21 cellular contexts compared by ENCODE assay signal in the genomic region with DNA sequence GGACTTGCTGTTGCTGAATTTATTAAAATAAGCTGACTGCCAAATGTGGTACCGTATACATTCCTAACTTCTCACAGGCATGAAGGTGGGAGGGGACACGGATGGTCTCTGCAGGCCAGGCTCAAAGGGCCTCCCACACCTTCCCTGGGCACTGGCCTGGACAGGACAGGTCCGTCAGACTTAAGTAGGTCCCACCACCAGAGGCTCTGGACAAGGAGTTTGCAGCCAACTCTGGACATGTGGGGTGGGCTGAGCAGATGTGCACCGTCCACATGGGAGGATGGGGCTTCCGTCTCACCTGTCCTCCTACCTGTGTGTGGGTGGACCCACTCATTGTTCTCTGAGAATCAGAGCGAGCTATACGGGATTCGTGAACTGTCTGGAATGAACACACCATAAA. TPM values are rescaled to one million over a fixed set of nuclear protein-coding genes. Genes with fewer than 3 reads are reported as not detected.
DNase-seq lines count a peak whose midpoint lies in the region; ATAC-seq, FAIRE-seq and TF ChIP-seq lines count a peak whose summit lies in the region.
"Had no signal": no experiment of that assay in that cellular context is flagged by ENCODE, and none has a peak within 500 bp of the region (broad histone marks: within the 10 kb centered on the region; RNA-seq: fewer than 3 reads in every experiment).

No MANE protein-coding gene starts in this region.

- BruUV-seq in HepG2 (replicated peaks; lab: Mats Ljungman, UMichigan), result no TSS peak
- no TSS peak for BruUV-seq in GM12878 (replicated peaks; lab: Mats Ljungman, UMichigan)

- H3K9me2 ChIP-seq in MM.1S (replicated peaks; ENCODE audit: insufficient read depth, low read length), result no peaks in the 10 kb centered on the region

- RAD21 ChIA-PET in GM12878 (lab: Charles Lee; ENCODE audit: unreplicated experiment), result interaction anchor here (0.9 to 2.0 kb wide), 3 partner anchors 30 to 316 kb away, joined by 3 to 10 read pairs (median 4); no protein-coding TSS in a partner anchor

- TF ChIP-seq EP300 in HepG2 (IDR thresholded peaks at IDR 0.05; ENCODE audit: low read depth in 2 of 2, low read length in 2 of 2) (no peak), HepG2 (CRISPR knock-in tag; IDR thresholded peaks at IDR 0.05; ENCODE audit: borderline replicate concordance) (no peak), GM12878 (IDR thresholded peaks at IDR 0.05; ENCODE audit: borderline replicate concordance in 1 of 2, control insufficient read depth in 1 of 2, low read depth in 2 of 2, low read length in 2 of 2) (no peak)

- no peaks in the 10 kb centered on the region; the same call in 1 of the 2 replicates for H4K20me1 ChIP-seq in HepG2 (ENCODE audit: insufficient read depth, low read length)
- peaks cover 8% of the 10 kb centered on the region; the same call in 1 of the 2 replicates for H4K20me1 ChIP-seq in GM12878 (ENCODE audit: control insufficient read depth, insufficient read depth)
- peaks cover 10% of the 10 kb centered on the region for H4K20me1 ChIP-seq in osteoblast (ENCODE audit: insufficient read depth, low read length)
- H4K20me1 ChIP-seq in MM.1S (ENCODE audit: insufficient read depth, low read length), result peaks cover 33% of the 10 kb centered on the region

- H3K4me2 ChIP-seq in HepG2 (ENCODE audit: low read depth, low read length), result no peak overlapping the region
- no peak overlapping the region for H3K4me2 ChIP-seq in GM12878 (ENCODE audit: control insufficient read depth, insufficient read depth)
- H3K4me2 ChIP-seq in osteoblast (ENCODE audit: insufficient read depth, low read length), result no peak overlapping the region
- H3K4me2 ChIP-seq in MM.1S (ENCODE audit: low read depth, low read length), result no peak overlapping the region

- in situ Hi-C loops in HepG2 (cut with HindIII; ENCODE audit: extremely low pct_ligation_motif_present, low pct_unique_long_range_greater_than_20kb), result loop anchor here (5.0 to 25.0 kb wide), 3 partner anchors 318 to 628 kb away; a partner anchor contains a TSS
- in situ Hi-C loops in GM12878 (cut with MboI), result loop anchor here (5.0 to 10.0 kb wide), 2 partner anchors 363 to 625 kb away; no protein-coding TSS in a partner anchor

- SMC1A ChIA-PET in GM12878 (lab: Charles Lee; ENCODE audit: uncharacterized antibody, unreplicated experiment), result interaction anchor here (0.8 to 2.7 kb wide), 4 partner anchors 30 to 366 kb away, joined by 3 to 11 read pairs (median 6); no protein-coding TSS in a partner anchor

- intact Hi-C loops in HepG2 (cut with micrococcal nuclease; ENCODE audit: unreplicated experiment) (loop anchor here (5.0 kb wide), 1 partner anchor 298 kb away; no protein-coding TSS in a partner anchor), right lobe of liver (cut with DNase I) (loop anchor here (5.0 to 10.0 kb wide), 4 partner anchors 225 to 388 kb away; a partner anchor contains a TSS), GM12878 (cut with micrococcal nuclease; ENCODE audit: unreplicated experiment) (loop anchor here (10.0 kb wide), 1 partner anchor 625 kb away; no protein-coding TSS in a partner anchor)

- CTCF ChIA-PET in HepG2 (lab: Yijun Ruan, JAX; ENCODE audit: low intra/inter-chr PET ratio, low total read pairs) (no interaction called here), GM12878 (lab: Yijun Ruan, JAX) (interaction anchor here (0.6 to 9.1 kb wide), 6 partner anchors 30 to 369 kb away, joined by 3 to 109 read pairs (median 9); no protein-coding TSS in a partner anchor)

- DNase-seq in HepG2 (ENCODE audit: low spot score) (no peak), right lobe of liver (no peak), GM12878 (ENCODE audit: low read depth, low spot score) (no peak), osteoblast (ENCODE audit: insufficient read length, low spot score, missing footprints) (peak; percentile 46), SHP77 treated with DMSO at 0.1 percent for 48 hours (lab: John Stamatoyannopoulos, UW) (no peak), MM.1S (no peak)
- no peak for DNase-seq in effector CD8-positive, alpha-beta T cell (lab: John Stamatoyannopoulos, UW)
- DNase-seq: CD4-positive, CD25-positive, alpha-beta regulatory T cell; DMS 273 treated with DMSO at 0.1 percent for 48 hours; GOT3; IMR-90; NCI-H1694; NCI-H2081; NCI-H2171; NCI-H524 treated with DMSO at 0.1 percent for 48 hours; OCI-M1; SHP77; SW 1271 had no signal

- TF ChIP-seq CTCF in HepG2 (CRISPR knock-in tag; IDR thresholded peaks at IDR 0.05) (no peak), right lobe of liver (IDR thresholded peaks at IDR 0.05) (no peak), GM12878 (IDR thresholded peaks at IDR 0.05 in 2 of 3, conservative IDR thresholded peaks at IDR 0.05 in 1 of 3; ENCODE audit: control insufficient read depth in 2 of 3, extremely low read depth in 1 of 3, insufficient read depth in 1 of 3, low read depth in 3 of 3, low read length in 3 of 3) (no peak), osteoblast (IDR thresholded peaks at IDR 0.05; ENCODE audit: extremely low read depth, low read depth, low read length) (no peak), MM.1S (IDR thresholded peaks at IDR 0.05; ENCODE audit: low read length) (no peak)

- H3K9ac ChIP-seq in HepG2 (ENCODE audit: insufficient read depth, low read depth, low read length) (no peak overlapping the region), GM12878 (ENCODE audit: control insufficient read depth, insufficient read depth, low read length) (no peak overlapping the region), MM.1S (ENCODE audit: low read length) (no peak overlapping the region)

- H3K27me3 ChIP-seq in HepG2 (ENCODE audit: control insufficient read depth in 1 of 2, insufficient read depth in 2 of 2, low read length in 2 of 2) (peaks cover 4 to 20% of the 10 kb centered on the region in 2 experiments), right lobe of liver (no peaks in the 10 kb centered on the region), GM12878 (replicated peaks in 1 of 2; ENCODE audit: control insufficient read depth in 2 of 2, insufficient read depth in 2 of 2, low read length in 1 of 2) (no peaks in the 10 kb centered on the region), osteoblast (ENCODE audit: insufficient read depth, low read length) (no peaks in the 10 kb centered on the region), MM.1S (replicated peaks; ENCODE audit: insufficient read depth, low read length) (no peaks in the 10 kb centered on the region)

- H3F3A ChIP-seq in MM.1S (ENCODE audit: insufficient read depth, low read length), result peaks cover 72% of the 10 kb centered on the region

- no peak for TF ChIP-seq POLR2A in HepG2 (IDR thresholded peaks at IDR 0.05; ENCODE audit: insufficient read depth in 1 of 2, low read depth in 2 of 2, low read length in 2 of 2)
- no peak for TF ChIP-seq POLR2A in right lobe of liver (IDR thresholded peaks at IDR 0.05)
- 0 out of 2 replicates have a peak, but pooled peaks have one; percentile 10 for TF ChIP-seq POLR2A in GM12878 (IDR thresholded peaks at IDR 0.05; ENCODE audit: low read depth, low read length)

- FAIRE-seq in HepG2 (lab: Jason Lieb, UNC) (no peak), GM12878 (lab: Jason Lieb, UNC) (no peak)
- FAIRE-seq: GM12892, HTR-8/SVneo had no signal

- H3K4me1 ChIP-seq in HepG2 (ENCODE audit: insufficient read depth, low read length), result peaks cover 27% of the 10 kb centered on the region
- H3K4me1 ChIP-seq in right lobe of liver, result no peaks in the 10 kb centered on the region
- H3K4me1 ChIP-seq in GM12878 (ENCODE audit: control insufficient read depth, insufficient read depth, low read length), result peaks cover 15% of the 10 kb centered on the region
- H3K4me1 ChIP-seq in osteoblast (ENCODE audit: insufficient read depth, low read length), result no peaks in the 10 kb centered on the region
- H3K4me1 ChIP-seq in MM.1S (ENCODE audit: low read length), result peaks cover 17% of the 10 kb centered on the region

- peaks cover 3% of the 10 kb centered on the region for H3K79me2 ChIP-seq in HepG2 (ENCODE audit: insufficient read depth, low read length)
- peaks cover 22% of the 10 kb centered on the region for H3K79me2 ChIP-seq in GM12878 (ENCODE audit: control insufficient read depth, insufficient read depth, low read length)
- peaks cover 13% of the 10 kb centered on the region for H3K79me2 ChIP-seq in osteoblast (ENCODE audit: insufficient read depth, low read length)
- H3K79me2 ChIP-seq in MM.1S (ENCODE audit: low read length), result peaks cover 37% of the 10 kb centered on the region

- WGBS in HepG2 (ENCODE audit: low lambda C conversion rate), result 93% methylated on average over 8 of the region's 8 CpGs
- 99% methylated on average over 7 of the region's 8 CpGs for WGBS in right lobe of liver (ENCODE audit: insufficient coverage, low coverage, low lambda C conversion rate, missing lambda C conversion rate)
- 86% methylated on average over 8 of the region's 8 CpGs for WGBS in GM12878 (ENCODE audit: insufficient coverage, insufficient replicate concordance, low lambda C conversion rate, missing lambda C conversion rate)

- no peak for TF ChIP-seq RAD21 in HepG2 (CRISPR knock-in tag; IDR thresholded peaks at IDR 0.05)
- no peak for TF ChIP-seq RAD21 in GM12878 (IDR thresholded peaks at IDR 0.05; ENCODE audit: insufficient read depth, low read depth, low read length)

- no peaks in the 10 kb centered on the region for H3K9me3 ChIP-seq in HepG2 (ENCODE audit: low read length)
- no peaks in the 10 kb centered on the region for H3K9me3 ChIP-seq in right lobe of liver
- no peaks in the 10 kb centered on the region for H3K9me3 ChIP-seq in GM12878 (replicated peaks; ENCODE audit: control insufficient read depth, insufficient read depth, low read length)
- no peaks in the 10 kb centered on the region for H3K9me3 ChIP-seq in osteoblast (ENCODE audit: low read depth, low read length)
- H3K9me3 ChIP-seq in MM.1S (replicated peaks; ENCODE audit: insufficient read depth, low read length), result no peaks in the 10 kb centered on the region

- POLR2A ChIA-PET in HepG2 (lab: Yijun Ruan, JAX), result interaction anchor here (4.8 kb wide), 1 partner anchor 8 kb away, joined by 38 read pairs; a partner anchor contains a TSS
- POLR2A ChIA-PET in GM12878 (lab: Charles Lee), result interaction anchor here (0.9 kb wide), 1 partner anchor 8 kb away, joined by 4 read pairs; a partner anchor contains a TSS

- peaks cover 28 to 58% of the 10 kb centered on the region in 2 experiments for H3K36me3 ChIP-seq in HepG2 (replicated peaks in 1 of 2; ENCODE audit: control insufficient read depth in 1 of 2, insufficient read depth in 2 of 2, low read length in 2 of 2)
- peaks cover 0 to 55% (median 23%) of the 10 kb centered on the region in 4 donors for H3K36me3 ChIP-seq in right lobe of liver
- H3K36me3 ChIP-seq in GM12878 (ENCODE audit: control insufficient read depth in 2 of 2, insufficient read depth in 2 of 2, low read length in 1 of 2), result peaks cover 24 to 40% of the 10 kb centered on the region in 2 experiments
- H3K36me3 ChIP-seq in osteoblast (ENCODE audit: insufficient read depth, low read length), result peaks cover 55% of the 10 kb centered on the region
- H3K36me3 ChIP-seq in MM.1S (replicated peaks; ENCODE audit: insufficient read depth, low read length), result peaks cover 54% of the 10 kb centered on the region

- H3K4me3 ChIP-seq in HepG2 (replicated peaks in 1 of 3; ENCODE audit: insufficient read depth in 1 of 3, low read depth in 2 of 3, low read length in 3 of 3) (no peak overlapping the region), right lobe of liver (no peak overlapping the region), GM12878 (no peak overlapping the region), osteoblast (ENCODE audit: insufficient read depth, low read length) (no peak overlapping the region), MM.1S (ENCODE audit: low read length) (no peak overlapping the region)
- H3K4me3 ChIP-seq: SK-N-MC had no signal

- no peak overlapping the region for H3K27ac ChIP-seq in HepG2 (ENCODE audit: extremely low read length, insufficient read depth, low read length)
- H3K27ac ChIP-seq in right lobe of liver, result no peak overlapping the region
- H3K27ac ChIP-seq in GM12878 (ENCODE audit: control insufficient read depth, insufficient read depth), result no peak overlapping the region
- no peak overlapping the region for H3K27ac ChIP-seq in osteoblast (ENCODE audit: low read depth, low read length)
- H3K27ac ChIP-seq in MM.1S (ENCODE audit: low read length), result no peak overlapping the region
- H3K27ac ChIP-seq: SK-N-MC had no signal

- no peak overlapping the region for H2AFZ ChIP-seq in HepG2 (ENCODE audit: low read length)
- no peak overlapping the region for H2AFZ ChIP-seq in GM12878 (ENCODE audit: control insufficient read depth, low read depth, low read length)
- no peak overlapping the region for H2AFZ ChIP-seq in osteoblast (ENCODE audit: low read length)
- no peak overlapping the region for H2AFZ ChIP-seq in MM.1S (ENCODE audit: low read length)

- ATAC-seq in HepG2, result no peak
- no peak for ATAC-seq in right lobe of liver
- ATAC-seq in GM12878, result no peak

RNA-seq across cellular contexts. Expression of a gene that starts 8.2 kb away (rescaled TPM):
- 371 and 422 TPM in 2 replicates for total RNA-seq in HepG2 (2016; rRNA removed; fragmentation: Illumina TruSeq; extraction: Trizol)
- 747 and 845 TPM in 2 replicates for total RNA-seq in HepG2 (2016; cell fraction: cytosol; rRNA removed; fragmentation: Illumina TruSeq; extraction: Trizol; ENCODE audit: low read depth)
- total RNA-seq in HepG2 (2016; cell fraction: insoluble cytoplasmic fraction; rRNA removed; fragmentation: Illumina TruSeq; extraction: Trizol), result 382 and 405 TPM in 2 replicates
- 1,179 and 1,380 TPM in 2 replicates for total RNA-seq in HepG2 (2016; cell fraction: membrane; rRNA removed; fragmentation: Illumina TruSeq; extraction: Trizol)
- 154 and 170 TPM in 2 replicates for total RNA-seq in HepG2 (2016; cell fraction: nucleus; rRNA removed; fragmentation: Illumina TruSeq; extraction: Trizol)
- 105 and 142 TPM in 2 replicates for polyA plus RNA-seq in HepG2 (2011; rRNA removed)
- 93.6 and 131 TPM in 2 replicates for polyA plus RNA-seq in HepG2 (2011; cell fraction: cytosol; rRNA removed)
- 44.5 and 56.5 TPM in 2 replicates for polyA plus RNA-seq in HepG2 (2011; cell fraction: nucleus; rRNA removed)
- 108 and 109 TPM in 2 replicates for polyA plus RNA-seq in HepG2 (2012)
- polyA plus RNA-seq in HepG2 (2016; cell fraction: cytosol; fragmentation: Illumina TruSeq; extraction: Trizol; ENCODE audit: low read depth), result 923 and 940 TPM in 2 replicates
- polyA plus RNA-seq in HepG2 (2016; cell fraction: insoluble cytoplasmic fraction; fragmentation: Illumina TruSeq; extraction: Trizol; ENCODE audit: low read depth), result 367 and 392 TPM in 2 replicates
- polyA plus RNA-seq in HepG2 (2016; cell fraction: membrane; fragmentation: Illumina TruSeq; extraction: Trizol; ENCODE audit: low read depth), result 1,008 and 1,080 TPM in 2 replicates
- polyA plus RNA-seq in HepG2 (2016; cell fraction: nucleus; fragmentation: Illumina TruSeq; extraction: Trizol; ENCODE audit: insufficient read depth, low read depth), result 235 and 237 TPM in 2 replicates
- 64.0 and 223 TPM in 2 replicates for polyA minus RNA-seq in HepG2 (2011; rRNA and poly(A)+ RNA removed; ENCODE audit: low replicate concordance)
- 53.3 and 58.5 TPM in 2 replicates for polyA minus RNA-seq in HepG2 (2011; cell fraction: cytosol; rRNA and poly(A)+ RNA removed)
- 32.7 and 35.2 TPM in 2 replicates for polyA minus RNA-seq in HepG2 (2011; cell fraction: nucleus; rRNA and poly(A)+ RNA removed)
- total RNA-seq in right lobe of liver, result 100 to 1,000 TPM in 2 of 6 experiments, 10 to 100 TPM in 4; 14.4 to 197 (median 28.6) TPM
- 30.2 and 35.3 TPM in 2 replicates for total RNA-seq in GM12878 (2013; cell fraction: nucleolus; rRNA removed)
- 314 and 385 TPM in 2 replicates for total RNA-seq in GM12878 (2014; rRNA removed)
- 393 and 419 TPM in 2 replicates for total RNA-seq in GM12878 (2014; rRNA removed; fragmentation: Illumina TruSeq; extraction: Trizol)
- total RNA-seq in GM12878 (2021), result 281 and 308 TPM in 2 replicates
- polyA plus RNA-seq in GM12878 (2011; ENCODE audit: low read depth), result 143 TPM
- 441 and 462 TPM in 2 replicates for polyA plus RNA-seq in GM12878 (2011; rRNA removed)
- polyA plus RNA-seq in GM12878 (2011; cell fraction: cytosol; rRNA removed), result 272 and 313 TPM in 2 replicates
- 176 and 243 TPM in 2 replicates for polyA plus RNA-seq in GM12878 (2011; cell fraction: nucleus; rRNA removed)
- polyA plus RNA-seq in GM12878 (2012), result 145 and 165 TPM in 2 replicates
- 423 and 510 TPM in 2 replicates for polyA plus RNA-seq in GM12878 (2014; fragmentation: Illumina TruSeq; extraction: Trizol)
- polyA plus RNA-seq in GM12878 (2014; fragmentation: Nextera tagmentation; extraction: Ambion mirVana), result 100 to 1,000 TPM; 131 to 235 TPM
- polyA plus RNA-seq in GM12878 (2014; rRNA removed), result 318 and 385 TPM in 2 replicates
- polyA plus RNA-seq in GM12878 (2016; fragmentation: Nextera tagmentation; extraction: Ambion mirVana), result 100 to 1,000 TPM in 1 of 2 experiments, 10 to 100 TPM in 1; 68.5 to 366 TPM
- 297 and 376 TPM in 2 replicates for polyA minus RNA-seq in GM12878 (2011; rRNA and poly(A)+ RNA removed)
- polyA minus RNA-seq in GM12878 (2011; cell fraction: cytosol; rRNA and poly(A)+ RNA removed), result 90.7 and 122 TPM in 2 replicates
- 32.8 and 50.8 TPM in 2 replicates for polyA minus RNA-seq in GM12878 (2011; cell fraction: nucleus; rRNA and poly(A)+ RNA removed)
- total RNA-seq in osteoblast, result 106 and 109 TPM in 2 replicates
